8 cellular contexts compared by ENCODE assay signal in the genomic region with DNA sequence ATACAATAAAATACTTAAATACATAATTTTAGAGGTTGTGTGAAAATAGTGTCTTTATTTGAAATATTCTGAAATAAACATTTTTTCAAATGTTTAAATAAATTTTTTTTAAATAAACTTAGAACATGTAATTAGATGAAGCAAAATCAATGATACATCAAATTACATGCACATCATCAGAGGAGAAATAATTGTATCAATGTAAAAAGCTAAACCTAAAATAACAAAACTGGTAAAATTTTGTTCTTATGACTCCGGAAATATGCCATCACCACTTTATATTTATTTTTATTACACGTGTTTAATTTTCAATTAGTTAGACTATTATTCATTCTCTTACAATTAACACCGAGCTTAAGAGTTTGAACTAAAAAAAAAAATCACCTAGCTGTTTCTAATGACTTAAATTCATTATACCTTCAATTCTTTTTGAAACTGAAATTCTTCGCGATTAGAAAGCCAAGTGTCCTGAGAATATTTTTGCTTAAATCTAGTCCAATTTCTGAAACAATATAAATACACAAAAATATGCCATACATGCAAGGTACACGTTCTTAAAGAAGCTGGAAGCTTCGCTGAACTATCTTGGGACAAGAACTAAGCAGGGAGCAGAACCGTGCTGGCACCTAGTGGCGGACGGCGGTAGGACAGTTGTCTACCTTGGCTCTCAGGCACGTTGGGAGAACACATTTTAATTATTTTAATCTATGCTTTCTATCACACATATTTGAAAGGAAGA.
DNase-seq lines count a peak whose midpoint lies in the region; ATAC-seq, FAIRE-seq and TF ChIP-seq lines count a peak whose summit lies in the region.

No MANE protein-coding gene starts in this region.

- intact Hi-C loops in body of pancreas (cut with DNase I) = no loop called here

- peak; percentile 95 for FAIRE-seq in A204.1 (lab: Jason Lieb, UNC)

- H3K27ac ChIP-seq in SU-DHL-6 (ENCODE audit: low read depth, low read length) (no peak overlapping the region), body of pancreas (no peak overlapping the region), iPS DF 6.9 (ENCODE audit: low read length) (no peak overlapping the region)

- H3K9me3 ChIP-seq in SU-DHL-6 (ENCODE audit: insufficient read depth, low read length) (no peaks in the 10 kb centered on the region), body of pancreas (no peaks in the 10 kb centered on the region), iPS DF 6.9 (ENCODE audit: control insufficient read depth, insufficient read depth, low read length) (no peaks in the 10 kb centered on the region)

- no peaks in the 10 kb centered on the region for H3K9me2 ChIP-seq in SU-DHL-6 (replicated peaks; ENCODE audit: insufficient read depth, low read length)

- H3K4me3 ChIP-seq in SU-DHL-6 (ENCODE audit: insufficient read depth, low read length, poor library complexity, severe bottlenecking) (no peak overlapping the region), body of pancreas (no peak overlapping the region), iPS DF 6.9 (ENCODE audit: low read length) (no peak overlapping the region)

- peak; percentile 95 for TF ChIP-seq CTCF in SU-DHL-6 (IDR thresholded peaks at IDR 0.05; ENCODE audit: insufficient read depth, low read length, poor library complexity, severe bottlenecking)
- peak; percentile 73 to 98 (median 83) for TF ChIP-seq CTCF in body of pancreas (IDR thresholded peaks at IDR 0.05)

- H3K27me3 ChIP-seq in SU-DHL-6 (ENCODE audit: low read length) = no peaks in the 10 kb centered on the region
- H3K27me3 ChIP-seq in body of pancreas = no peaks in the 10 kb centered on the region
- H3K27me3 ChIP-seq in iPS DF 6.9 (ENCODE audit: control insufficient read depth, insufficient read depth, low read length) = no peaks in the 10 kb centered on the region

- H3F3A ChIP-seq in SU-DHL-6 (ENCODE audit: insufficient read depth) = no peaks in the 10 kb centered on the region

- H3K79me2 ChIP-seq in SU-DHL-6 (ENCODE audit: insufficient read depth, low read length) = no peaks in the 10 kb centered on the region

- 5 to 6% methylated on average over 12 of the region's 12 CpGs for WGBS in body of pancreas, 2 donors
- no CpG with 5 or more reads among the region's 12 CpGs for WGBS in iPS DF 6.9 (ENCODE audit: insufficient coverage, insufficient read length)

- H4K20me1 ChIP-seq in SU-DHL-6 (ENCODE audit: low read depth, low read length) = no peaks in the 10 kb centered on the region

- no peak for TF ChIP-seq POLR2A in body of pancreas (IDR thresholded peaks at IDR 0.05)

- H3K4me1 ChIP-seq in body of pancreas (no peaks in the 10 kb centered on the region), iPS DF 6.9 (ENCODE audit: control insufficient read depth, insufficient read depth, low read length) (no peaks in the 10 kb centered on the region)

- no peak overlapping the region for H2AFZ ChIP-seq in SU-DHL-6 (ENCODE audit: low read depth, low read length, severe bottlenecking)

- no peak overlapping the region for H3K9ac ChIP-seq in SU-DHL-6 (ENCODE audit: low read length)

- ATAC-seq in GM18502 (IDR thresholded peaks at IDR 0.05; ENCODE audit: poor library complexity, unreplicated experiment) (peak; percentile 95), HG02884 (IDR thresholded peaks at IDR 0.05; ENCODE audit: unreplicated experiment) (peak; percentile 93), body of pancreas (peak; percentile 84)

- H3K36me3 ChIP-seq in SU-DHL-6 (ENCODE audit: low read length) = no peaks in the 10 kb centered on the region
- H3K36me3 ChIP-seq in body of pancreas (replicated peaks in 1 of 2; ENCODE audit: insufficient read depth in 1 of 2, low read depth in 2 of 2) = no peaks in the 10 kb centered on the region
- H3K36me3 ChIP-seq in iPS DF 6.9 (ENCODE audit: control insufficient read depth, insufficient read depth, low read length) = no peaks in the 10 kb centered on the region

- no peak overlapping the region for H3K4me2 ChIP-seq in SU-DHL-6 (ENCODE audit: low read depth, low read length, poor library complexity, severe bottlenecking)

- DNase-seq in NCI-H1436 (lab: John Stamatoyannopoulos, UW) (peak; percentile 64), body of pancreas (peak; percentile 67 to 80 (median 74)), iPS DF 6.9 (ENCODE audit: low read depth, low spot score) (peak; percentile 31), smooth muscle cell of the brain vasculature (ENCODE audit: low read depth, low spot score) (peak; percentile 43)
